In genomic region chr12:130677957-130678558, GRCh38 we compare ENCODE assay signal across 13 cellular contexts. TPM values are rescaled to one million over a fixed set of nuclear protein-coding genes. Genes with fewer than 3 reads are reported as not detected.
"Had no signal": no experiment of that assay in that cellular context is flagged by ENCODE, and none has a peak within 500 bp of the region (broad histone marks: within the 10 kb centered on the region; RNA-seq: fewer than 3 reads in every experiment).

No MANE protein-coding gene starts in this region.

- H3K4me3 ChIP-seq: gastrocnemius medialis, heart left ventricle, pancreas, sigmoid colon, upper lobe of left lung had no signal

- H3K27me3 ChIP-seq: gastrocnemius medialis, pancreas, sigmoid colon, upper lobe of left lung had no signal

- H3K27ac ChIP-seq: epithelial cell of prostate, gastrocnemius medialis, heart left ventricle, pancreas, sigmoid colon, upper lobe of left lung had no signal

- DNase-seq: activated CD4-positive, alpha-beta T cell treated with anti-CD3 and anti-CD28 coated beads, Interleukin-2, amount 50 U/mL, for 1 hour; activated naive CD4-positive, alpha-beta T cell treated with Interleukin-2 at 50 U/mL for 16 hours; dermis blood vessel endothelial cell; gastrocnemius medialis; heart left ventricle; left cardiac atrium; naive thymus-derived CD4-positive, alpha-beta T cell; sigmoid colon; stimulated activated CD4-positive, alpha-beta T cell treated with anti-CD3 and anti-CD28 coated beads, Interleukin-1b, Interleukin-23, amount 100 ng/mL, for 48 hours; stimulated activated naive CD8-positive, alpha-beta T cell treated with anti-CD3 and anti-CD28 coated beads, Interleukin-15, amount 100 ng/mL, for 72 hours had no signal

- H3K36me3 ChIP-seq: gastrocnemius medialis, heart left ventricle, pancreas, sigmoid colon, upper lobe of left lung had no signal

- H3K4me1 ChIP-seq: gastrocnemius medialis, heart left ventricle, pancreas, sigmoid colon, upper lobe of left lung had no signal

- ATAC-seq: gastrocnemius medialis; heart left ventricle; left cardiac atrium; naive thymus-derived CD4-positive, alpha-beta T cell; stimulated activated naive CD8-positive, alpha-beta T cell treated with anti-CD3 and anti-CD28 coated beads, Interleukin-15, amount 100 ng/mL, for 72 hours had no signal

RNA-seq across cellular contexts. Expression of gene RIMBP2, which starts 38.0 kb away (rescaled TPM):
- polyA plus RNA-seq: heart left ventricle; naive thymus-derived CD4-positive, alpha-beta T cell had no signal
